Comparison of ENCODE assay signal across 15 cellular contexts in genomic region chr1:35605882-35606182, GRCh38. TPM values are rescaled to one million over a fixed set of nuclear protein-coding genes. Genes with fewer than 3 reads are reported as not detected.
DNase-seq lines count a peak whose midpoint lies in the region; ATAC-seq and TF ChIP-seq lines count a peak whose summit lies in the region.
"Had no signal": no experiment of that assay in that cellular context is flagged by ENCODE, and none has a peak within 500 bp of the region (broad histone marks: within the 10 kb centered on the region; RNA-seq: fewer than 3 reads in every experiment).

No MANE protein-coding gene starts in this region.

- peaks cover 66% of the 10 kb centered on the region for H3K36me3 ChIP-seq in CD4-positive, CD25-positive, alpha-beta regulatory T cell (ENCODE audit: control insufficient read depth, insufficient read depth, low read length)

- H3K9me3 ChIP-seq in CD4-positive, CD25-positive, alpha-beta regulatory T cell (ENCODE audit: control insufficient read depth in 2 of 2, low read length in 2 of 2), result no peaks in the 10 kb centered on the region

- peaks cover 7 to 17% (median 13%) of the 10 kb centered on the region in 4 donors for H3K4me1 Mint-ChIP-seq in CD4-positive, CD25-positive, alpha-beta regulatory T cell
- peaks cover 18% of the 10 kb centered on the region for H3K4me1 Mint-ChIP-seq in chondrocyte (ENCODE audit: low read depth)
- peaks cover 21% of the 10 kb centered on the region for H3K4me1 Mint-ChIP-seq in activated T-helper 1 cell treated with anti-CD3 and anti-CD28 coated beads, Interleukin-12 subunit alpha, Interleukin-12 subunit beta, Interleukin-2, Interleukin-4 antibody, amounts not matched to agents 30 ng/mL and 10 ng/mL and 1 ng/mL, durations not matched to agents 14 hours and 24 hours and 36 hours (ENCODE audit: low read depth)

- no peak overlapping the region for H3K4me3 Mint-ChIP-seq in CD4-positive, CD25-positive, alpha-beta regulatory T cell
- no peak overlapping the region for H3K4me3 Mint-ChIP-seq in chondrocyte (ENCODE audit: unreplicated experiment)
- H3K4me3 Mint-ChIP-seq in activated T-helper 1 cell treated with anti-CD3 and anti-CD28 coated beads, Interleukin-12 subunit alpha, Interleukin-12 subunit beta, Interleukin-2, Interleukin-4 antibody, amounts not matched to agents 30 ng/mL and 10 ng/mL and 1 ng/mL, durations not matched to agents 14 hours and 24 hours and 36 hours, result no peak overlapping the region
- H3K4me3 Mint-ChIP-seq: H9; stimulated activated memory B cell treated with anti-CD40 and anti-IgM and Interleukin-4, amounts not matched to agents 10 μg/mL and 1 μg/mL and 100 μg/mL, for 72 hours had no signal

- no peaks in the 10 kb centered on the region for H3K4me1 ChIP-seq in CD4-positive, CD25-positive, alpha-beta regulatory T cell (ENCODE audit: control insufficient read depth, insufficient read depth, low read length, poor library complexity, severe bottlenecking)
- H3K4me1 ChIP-seq: BLaER1 treated with 17β-estradiol and CSF1 and Interleukin-3, amounts not matched to agents 10 nM and 100 nM had no signal

- peak overlapping the region in 2 of 3 donors; percentile 22 to 73 for H3K27ac Mint-ChIP-seq in CD4-positive, CD25-positive, alpha-beta regulatory T cell
- peak overlapping the region; percentile 43 for H3K27ac Mint-ChIP-seq in chondrocyte (ENCODE audit: unreplicated experiment)
- no peak overlapping the region for H3K27ac Mint-ChIP-seq in activated T-helper 1 cell treated with anti-CD3 and anti-CD28 coated beads, Interleukin-12 subunit alpha, Interleukin-12 subunit beta, Interleukin-2, Interleukin-4 antibody, amounts not matched to agents 30 ng/mL and 10 ng/mL and 1 ng/mL, durations not matched to agents 14 hours and 24 hours and 36 hours
- H3K27ac Mint-ChIP-seq: stimulated activated memory B cell treated with anti-CD40 and anti-IgM and Interleukin-4, amounts not matched to agents 10 μg/mL and 1 μg/mL and 100 μg/mL, for 72 hours had no signal

- H3K4me3 ChIP-seq in CD4-positive, CD25-positive, alpha-beta regulatory T cell (ENCODE audit: low read depth, low read length), result no peak overlapping the region
- H3K4me3 ChIP-seq: BLaER1 treated with 17β-estradiol and CSF1 and Interleukin-3, amounts not matched to agents 10 nM and 100 nM had no signal

- ATAC-seq in CD4-positive, CD25-positive, alpha-beta regulatory T cell (ENCODE audit: low read depth in 2 of 2), result no peak
- ATAC-seq: stimulated activated memory B cell treated with anti-CD40 and anti-IgM and Interleukin-4, amounts not matched to agents 10 μg/mL and 1 μg/mL and 100 μg/mL, for 72 hours had no signal

- H3K27me3 ChIP-seq in CD4-positive, CD25-positive, alpha-beta regulatory T cell (ENCODE audit: control insufficient read depth, insufficient read depth, low read length), result no peaks in the 10 kb centered on the region
- H3K27me3 ChIP-seq: BLaER1 treated with 17β-estradiol and CSF1 and Interleukin-3, amounts not matched to agents 10 nM and 100 nM had no signal

- intact Hi-C loops in activated T-helper 1 cell treated with anti-CD3 and anti-CD28 coated beads, Interleukin-12 subunit alpha, Interleukin-12 subunit beta, Interleukin-2, Interleukin-4 antibody, amounts not matched to agents 30 ng/mL and 10 ng/mL and 1 ng/mL, durations not matched to agents 14 hours and 24 hours and 36 hours (cut with micrococcal nuclease), result no loop called here

- no peaks in the 10 kb centered on the region for H3K27me3 Mint-ChIP-seq in CD4-positive, CD25-positive, alpha-beta regulatory T cell
- H3K27me3 Mint-ChIP-seq in chondrocyte (ENCODE audit: low read depth), result no peaks in the 10 kb centered on the region
- H3K27me3 Mint-ChIP-seq in activated T-helper 1 cell treated with anti-CD3 and anti-CD28 coated beads, Interleukin-12 subunit alpha, Interleukin-12 subunit beta, Interleukin-2, Interleukin-4 antibody, amounts not matched to agents 30 ng/mL and 10 ng/mL and 1 ng/mL, durations not matched to agents 14 hours and 24 hours and 36 hours (ENCODE audit: insufficient read depth), result no peaks in the 10 kb centered on the region
- H3K27me3 Mint-ChIP-seq: stimulated activated memory B cell treated with anti-CD40 and anti-IgM and Interleukin-4, amounts not matched to agents 10 μg/mL and 1 μg/mL and 100 μg/mL, for 72 hours had no signal

- TF ChIP-seq CTCF in chondrocyte (IDR thresholded peaks at IDR 0.05), result no peak

- no peak overlapping the region for H3K27ac ChIP-seq in CD4-positive, CD25-positive, alpha-beta regulatory T cell (ENCODE audit: insufficient read depth, low read length, poor library complexity, severe bottlenecking)
- H3K27ac ChIP-seq: BLaER1 treated with 17β-estradiol and CSF1 and Interleukin-3, amounts not matched to agents 10 nM and 100 nM had no signal

- H3K9me3 Mint-ChIP-seq in CD4-positive, CD25-positive, alpha-beta regulatory T cell, result no peaks in the 10 kb centered on the region
- H3K9me3 Mint-ChIP-seq in chondrocyte (ENCODE audit: low read depth), result peaks cover 6% of the 10 kb centered on the region
- no peaks in the 10 kb centered on the region for H3K9me3 Mint-ChIP-seq in activated T-helper 1 cell treated with anti-CD3 and anti-CD28 coated beads, Interleukin-12 subunit alpha, Interleukin-12 subunit beta, Interleukin-2, Interleukin-4 antibody, amounts not matched to agents 30 ng/mL and 10 ng/mL and 1 ng/mL, durations not matched to agents 14 hours and 24 hours and 36 hours
- H3K9me3 Mint-ChIP-seq: H9; stimulated activated memory B cell treated with anti-CD40 and anti-IgM and Interleukin-4, amounts not matched to agents 10 μg/mL and 1 μg/mL and 100 μg/mL, for 72 hours had no signal

- peaks cover 24% of the 10 kb centered on the region for H3K36me3 Mint-ChIP-seq in CD4-positive, CD25-positive, alpha-beta regulatory T cell
- peaks cover 32% of the 10 kb centered on the region for H3K36me3 Mint-ChIP-seq in chondrocyte (ENCODE audit: low read depth)
- peaks cover 47% of the 10 kb centered on the region for H3K36me3 Mint-ChIP-seq in activated T-helper 1 cell treated with anti-CD3 and anti-CD28 coated beads, Interleukin-12 subunit alpha, Interleukin-12 subunit beta, Interleukin-2, Interleukin-4 antibody, amounts not matched to agents 30 ng/mL and 10 ng/mL and 1 ng/mL, durations not matched to agents 14 hours and 24 hours and 36 hours (ENCODE audit: low read depth)

- no peak for DNase-seq in CD4-positive, CD25-positive, alpha-beta regulatory T cell
- peak; percentile 56 for DNase-seq in LHCN-M2 (ENCODE audit: low read depth)
- no peak for DNase-seq in chondrocyte (ENCODE audit: low spot score)
- DNase-seq in myocyte (ENCODE audit: low read depth), result peak; percentile 45
- no peak for DNase-seq in DMS79 (lab: John Stamatoyannopoulos, UW)
- DNase-seq in activated T-helper 1 cell treated with anti-CD3 and anti-CD28 coated beads, Interleukin-12 subunit alpha, Interleukin-12 subunit beta, Interleukin-2, Interleukin-4 antibody, amounts not matched to agents 30 ng/mL and 10 ng/mL and 1 ng/mL, durations not matched to agents 14 hours and 24 hours and 36 hours (ENCODE audit: low spot score), result no peak
- DNase-seq in NCI-H2196 treated with DMSO at 0.1 percent for 48 hours (lab: John Stamatoyannopoulos, UW; ENCODE audit: unreplicated experiment), result no peak
- no peak for DNase-seq in KG1 (lab: John Stamatoyannopoulos, UW)
- DNase-seq: activated CD4-positive, alpha-beta T cell treated with anti-CD3 and anti-CD28 coated beads for 48 hours; activated gamma-delta T cell treated with Interleukin-2 at 50 U/mL for 16 hours; H9; retina; stimulated activated CD4-positive, alpha-beta T cell treated with anti-CD3 and anti-CD28 coated beads, Interleukin-4, amount 100 ng/mL, for 1 hour had no signal

RNA-seq across cellular contexts. Expression of gene TFAP2E, which starts 32.7 kb away (rescaled TPM):
- 5.1 TPM for total RNA-seq in CD4-positive, CD25-positive, alpha-beta regulatory T cell
- under 1 TPM in 3 of 4 donors, not detected in 1; 0.17 to 0.71 (median 0.21) TPM for polyA plus RNA-seq in CD4-positive, CD25-positive, alpha-beta regulatory T cell
- total RNA-seq in LHCN-M2 (2014; rRNA removed) (0.06 and 0.19 TPM in 2 replicates), chondrocyte (0.92 to 1.4 TPM (median 0.97 TPM) in 3 replicates), myocyte (0.31 TPM in 1 of 2 replicates, not detected in the other)
- 0.13 TPM for polyA plus RNA-seq in LHCN-M2 (2012)
- polyA plus RNA-seq in myocyte (2012), result 0.77 TPM
- total RNA-seq in activated T-helper 1 cell treated with anti-CD3 and anti-CD28 coated beads, Interleukin-12 subunit alpha, Interleukin-12 subunit beta, Interleukin-2, Interleukin-4 antibody, amounts not matched to agents 30 ng/mL and 10 ng/mL and 1 ng/mL, durations not matched to agents 14 hours and 24 hours and 36 hours, result 0.47 TPM in 2 replicates

RNA-seq across cellular contexts. Expression of gene PSMB2, which starts 35.5 kb away (rescaled TPM):
- total RNA-seq in CD4-positive, CD25-positive, alpha-beta regulatory T cell, result 34.4 TPM
- polyA plus RNA-seq in CD4-positive, CD25-positive, alpha-beta regulatory T cell, result 100 to 1,000 TPM in 1 of 4 donors, 10 to 100 TPM in 3; 69.6 to 101 (median 82.0) TPM
- total RNA-seq in LHCN-M2 (2014; rRNA removed), result 47.5 and 50.5 TPM in 2 replicates
- 92.3 TPM for polyA plus RNA-seq in LHCN-M2 (2012)
- 53.1 to 70.9 TPM (median 58.9 TPM) in 3 replicates for total RNA-seq in chondrocyte
- total RNA-seq in myocyte, result 38.8 and 41.4 TPM in 2 replicates
- 81.4 TPM for polyA plus RNA-seq in myocyte (2012)
- 125 and 126 TPM in 2 replicates for total RNA-seq in activated T-helper 1 cell treated with anti-CD3 and anti-CD28 coated beads, Interleukin-12 subunit alpha, Interleukin-12 subunit beta, Interleukin-2, Interleukin-4 antibody, amounts not matched to agents 30 ng/mL and 10 ng/mL and 1 ng/mL, durations not matched to agents 14 hours and 24 hours and 36 hours

RNA-seq across cellular contexts. Expression of gene NCDN, which starts 48.2 kb away (rescaled TPM):
- 28.7 TPM for total RNA-seq in CD4-positive, CD25-positive, alpha-beta regulatory T cell
- polyA plus RNA-seq in CD4-positive, CD25-positive, alpha-beta regulatory T cell, result 10 to 100 TPM in 2 of 4 donors, 1 to 10 TPM in 2; 5.5 to 11.1 (median 10.1) TPM
- 40.6 and 43.8 TPM in 2 replicates for total RNA-seq in LHCN-M2 (2014; rRNA removed)
- 34.8 TPM for polyA plus RNA-seq in LHCN-M2 (2012)
- 35.3 to 46.5 TPM (median 36.4 TPM) in 3 replicates for total RNA-seq in chondrocyte
- total RNA-seq in myocyte, result 44.1 and 58.6 TPM in 2 replicates
- polyA plus RNA-seq in myocyte (2012), result 69.7 TPM
- 43.8 and 45.1 TPM in 2 replicates for total RNA-seq in activated T-helper 1 cell treated with anti-CD3 and anti-CD28 coated beads, Interleukin-12 subunit alpha, Interleukin-12 subunit beta, Interleukin-2, Interleukin-4 antibody, amounts not matched to agents 30 ng/mL and 10 ng/mL and 1 ng/mL, durations not matched to agents 14 hours and 24 hours and 36 hours

RNA-seq across cellular contexts. Expression of gene KIAA0319L, which starts 48.6 kb away (rescaled TPM):
- 72.4 TPM for total RNA-seq in CD4-positive, CD25-positive, alpha-beta regulatory T cell
- 10 to 100 TPM; 16.2 to 21.3 (median 17.4) TPM for polyA plus RNA-seq in CD4-positive, CD25-positive, alpha-beta regulatory T cell
- total RNA-seq in LHCN-M2 (2014; rRNA removed) (39.8 and 48.9 TPM in 2 replicates), chondrocyte (26.9 to 40.8 TPM (median 28.7 TPM) in 3 replicates), myocyte (81.1 and 81.3 TPM in 2 replicates)
- 27.7 TPM for polyA plus RNA-seq in LHCN-M2 (2012)
- 46.3 TPM for polyA plus RNA-seq in myocyte (2012)
- total RNA-seq in activated T-helper 1 cell treated with anti-CD3 and anti-CD28 coated beads, Interleukin-12 subunit alpha, Interleukin-12 subunit beta, Interleukin-2, Interleukin-4 antibody, amounts not matched to agents 30 ng/mL and 10 ng/mL and 1 ng/mL, durations not matched to agents 14 hours and 24 hours and 36 hours, result 42.5 and 43.6 TPM in 2 replicates

Comparison
In these comparisons a context has a peak if more than half of its experiments do, and no peak if none do; other contexts are left out.
1. DNase-seq: peak in LHCN-M2 (single experiment) and myocyte (single experiment); none in CD4-positive, CD25-positive, alpha-beta regulatory T cell (0 of 3), chondrocyte (single experiment), DMS79 (single experiment), activated T-helper 1 cell treated with anti-CD3 and anti-CD28 coated beads, Interleukin-12 subunit alpha, Interleukin-12 subunit beta, Interleukin-2, Interleukin-4 antibody, amounts not matched to agents 30 ng/mL and 10 ng/mL and 1 ng/mL, durations not matched to agents 14 hours and 24 hours and 36 hours (single experiment), NCI-H2196 treated with DMSO at 0.1 percent for 48 hours (single experiment) and KG1 (single experiment).